ENCODE assay signal across 8 cellular contexts in the genomic region with DNA sequence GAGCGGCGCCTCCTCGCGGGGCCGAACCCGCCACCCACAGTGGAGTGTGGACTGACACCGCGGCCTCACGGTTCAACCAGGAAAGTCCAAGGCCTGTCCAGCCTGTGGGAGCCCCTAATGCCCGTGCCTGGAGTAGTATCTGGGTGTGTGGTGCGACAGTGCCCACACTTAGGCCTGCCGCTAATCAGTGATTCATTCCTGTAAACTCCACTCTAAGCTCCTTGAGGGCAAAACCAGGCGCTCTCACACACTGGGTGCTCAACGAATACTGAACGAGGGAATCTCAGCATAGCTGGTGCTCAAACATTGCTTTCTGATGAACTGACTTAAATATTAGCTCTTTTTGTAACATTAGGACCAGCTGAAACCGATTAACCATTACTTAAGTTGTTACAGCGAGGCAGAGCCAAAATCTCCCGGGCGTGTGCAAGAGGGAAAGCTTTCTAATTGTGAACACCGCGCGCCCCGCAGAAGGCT. TPM values are rescaled to one million over a fixed set of nuclear protein-coding genes. Genes with fewer than 3 reads are reported as not detected.
DNase-seq lines count a peak whose midpoint lies in the region; ATAC-seq, FAIRE-seq and TF ChIP-seq lines count a peak whose summit lies in the region.

No MANE protein-coding gene starts in this region.

- H3K4me1 ChIP-seq in foreskin keratinocyte = peaks cover 25% of the 10 kb centered on the region
- peaks cover 0 to 4% (median 0%) of the 10 kb centered on the region in 3 donors for H3K4me1 ChIP-seq in pancreas

- TF ChIP-seq CTCF in WERI-Rb-1 (IDR thresholded peaks at IDR 0.05; ENCODE audit: low read depth, low read length) (no peak), foreskin keratinocyte (conservative IDR thresholded peaks at IDR 0.05) (no peak), pancreas (IDR thresholded peaks at IDR 0.05) (no peak)

- H3K9me3 ChIP-seq in WERI-Rb-1 (ENCODE audit: severe bottlenecking) (no peaks in the 10 kb centered on the region), pancreas (no peaks in the 10 kb centered on the region)

- H3K4me3 ChIP-seq in WERI-Rb-1 (ENCODE audit: low read depth, low read length) (peak overlapping the region; percentile 54), pancreas (peak overlapping the region; percentile 63 to 78 (median 68))

- 37 to 38% methylated on average over 23 of the region's 23 CpGs for WGBS in pancreas, 2 donors

- peak; percentile 33 for DNase-seq in WERI-Rb-1
- DNase-seq in foreskin keratinocyte = peak in 1 of 2 donors; percentile 71
- DNase-seq in pancreas = no peak
- no peak for DNase-seq in cerebellum (ENCODE audit: low spot score)
- no peak for DNase-seq in 8988T
- no peak for DNase-seq in T-helper 9 cell

- intact Hi-C loops in pancreas (cut with DNase I) = no loop called here

- H3K27me3 ChIP-seq in WERI-Rb-1 (ENCODE audit: insufficient read depth, low read depth, severe bottlenecking) (peaks cover 3% of the 10 kb centered on the region), foreskin keratinocyte (no peaks in the 10 kb centered on the region), pancreas (no peaks in the 10 kb centered on the region)

- ATAC-seq in GM18511 (IDR thresholded peaks at IDR 0.05; ENCODE audit: unreplicated experiment) (peak; percentile 25), HG02938 (IDR thresholded peaks at IDR 0.05; ENCODE audit: unreplicated experiment) (peak; percentile 2), foreskin keratinocyte (peak; percentile 57), pancreas (peak; percentile 40 to 62 (median 56))

- no peak for FAIRE-seq in pancreas (lab: Jason Lieb, UNC)

- H3K36me3 ChIP-seq in WERI-Rb-1 (no peaks in the 10 kb centered on the region; the same call in 1 of the 2 replicates), pancreas (no peaks in the 10 kb centered on the region)

- H3K27ac ChIP-seq in WERI-Rb-1 = peak overlapping the region; percentile 51
- peak overlapping the region; percentile 99 for H3K27ac ChIP-seq in foreskin keratinocyte
- peak overlapping the region in 2 of 4 donors; percentile 42 to 51 for H3K27ac ChIP-seq in pancreas

RNA-seq across cellular contexts. Expression of a gene that starts 0.6 kb away (rescaled TPM):
- total RNA-seq in foreskin keratinocyte (57.0 and 68.5 TPM in 2 replicates), pancreas (1 to 10 TPM in 4 of 6 donors, under 1 TPM in 2; 0.43 to 7.1 (median 1.5) TPM), cerebellum (31.3 TPM)
- polyA plus RNA-seq in foreskin keratinocyte (53.2 and 64.3 TPM in 2 replicates), pancreas (1 to 10 TPM; 1.3 to 1.7 TPM)

Comparison
In these comparisons a context has a peak if more than half of its experiments do, and no peak if none do; other contexts are left out.
1. ATAC-seq: peak in every context shown above with its lines; median percentile 57 in foreskin keratinocyte; 56 in pancreas; 25 in GM18511; 2 in HG02938.